ENCODE assay signal across 19 cellular contexts in genomic region chr13:77719128-77719527, GRCh38. TPM values are rescaled to one million over a fixed set of nuclear protein-coding genes. Genes with fewer than 3 reads are reported as not detected.
A peak's percentile ranks its signal among the peaks of the same experiment; 100 is the strongest.
DNase-seq lines count a peak whose midpoint lies in the region; ATAC-seq and TF ChIP-seq lines count a peak whose summit lies in the region.
"Had no signal": no experiment of that assay in that cellular context is flagged by ENCODE, and none has a peak within 500 bp of the region (broad histone marks: within the 10 kb centered on the region; RNA-seq: fewer than 3 reads in every experiment).

No MANE protein-coding gene starts in this region.

- peak overlapping the region; percentile 39 for H3K27ac Mint-ChIP-seq in activated naive CD8-positive, alpha-beta T cell treated with anti-CD3 and anti-CD28 coated beads, Interleukin-2, amount 50 U/mL, for 24 hours
- no peak overlapping the region for H3K27ac Mint-ChIP-seq in activated naive CD8-positive, alpha-beta T cell treated with anti-CD3 and anti-CD28 coated beads for 36 hours
- peak overlapping the region; percentile 32 for H3K27ac Mint-ChIP-seq in T-helper 17 cell
- peak overlapping the region; percentile 21 for H3K27ac Mint-ChIP-seq in stimulated activated naive B cell treated with anti-CD40 and anti-IgM and Interleukin-4, amounts not matched to agents 10 μg/mL and 1 μg/mL and 100 μg/mL, for 72 hours

- DNase-seq in activated naive CD8-positive, alpha-beta T cell treated with anti-CD3 and anti-CD28 coated beads, Interleukin-2, amount 50 U/mL, for 24 hours = no peak
- no peak for DNase-seq in activated naive CD8-positive, alpha-beta T cell treated with anti-CD3 and anti-CD28 coated beads for 36 hours
- peak; percentile 30 for DNase-seq in GM20000 (ENCODE audit: low spot score)
- no peak for DNase-seq in T-helper 17 cell
- DNase-seq in stimulated activated naive B cell treated with anti-CD40 and anti-IgM and Interleukin-4, amounts not matched to agents 10 μg/mL and 1 μg/mL and 100 μg/mL, for 72 hours = no peak
- DNase-seq in trophoblast cell = no peak
- DNase-seq in smooth muscle cell (lab: John Stamatoyannopoulos, UW; ENCODE audit: unreplicated experiment) = no peak
- no peak for DNase-seq in DMS79 (lab: John Stamatoyannopoulos, UW)
- DNase-seq: EL; HCEC 1CT; MV-4-11; NCI-H1436; NCI-H2029 treated with DMSO at 0.1 percent for 48 hours; NCI-H2171 treated with DMSO at 0.1 percent for 48 hours; NCI-H446 treated with DMSO at 0.1 percent for 48 hours; NK-92 treated with Interleukin-12 subunit alpha and Interleukin-12 subunit beta, amount 100 ng/mL, for 24 hours; PC-3; SW 1271 had no signal

- no peaks in the 10 kb centered on the region for H3K36me3 ChIP-seq in trophoblast cell (ENCODE audit: control insufficient read depth in 1 of 2, insufficient read depth in 2 of 2, low read length in 2 of 2)
- H3K36me3 ChIP-seq in smooth muscle cell (ENCODE audit: low read depth) = no peaks in the 10 kb centered on the region
- H3K36me3 ChIP-seq: SJSA1 had no signal

- no peak overlapping the region for H2AK5ac ChIP-seq in trophoblast cell (ENCODE audit: low read length)

- no peak overlapping the region for H3K9ac ChIP-seq in trophoblast cell (ENCODE audit: low read length)
- no peak overlapping the region for H3K9ac ChIP-seq in smooth muscle cell (ENCODE audit: low read depth)

- H4K20me1 ChIP-seq in smooth muscle cell (ENCODE audit: low read depth) = no peaks in the 10 kb centered on the region

- H3K4me1 Mint-ChIP-seq in activated naive CD8-positive, alpha-beta T cell treated with anti-CD3 and anti-CD28 coated beads, Interleukin-2, amount 50 U/mL, for 24 hours = peaks cover 36% of the 10 kb centered on the region
- peaks cover 54% of the 10 kb centered on the region for H3K4me1 Mint-ChIP-seq in activated naive CD8-positive, alpha-beta T cell treated with anti-CD3 and anti-CD28 coated beads for 36 hours
- H3K4me1 Mint-ChIP-seq in T-helper 17 cell = peaks cover 23% of the 10 kb centered on the region
- peaks cover 23 to 54% of the 10 kb centered on the region in 2 donors for H3K4me1 Mint-ChIP-seq in stimulated activated naive B cell treated with anti-CD40 and anti-IgM and Interleukin-4, amounts not matched to agents 10 μg/mL and 1 μg/mL and 100 μg/mL, for 72 hours

- no peaks in the 10 kb centered on the region for H3K27me3 ChIP-seq in trophoblast cell (ENCODE audit: insufficient read depth, low read length)
- no peaks in the 10 kb centered on the region for H3K27me3 ChIP-seq in smooth muscle cell (ENCODE audit: low read depth)
- H3K27me3 ChIP-seq: SJSA1 had no signal

- no peak overlapping the region for H2BK12ac ChIP-seq in trophoblast cell (ENCODE audit: low read length)

- H3K18ac ChIP-seq in trophoblast cell (ENCODE audit: low read length) = no peak overlapping the region

- H3K36me3 Mint-ChIP-seq in activated naive CD8-positive, alpha-beta T cell treated with anti-CD3 and anti-CD28 coated beads, Interleukin-2, amount 50 U/mL, for 24 hours (ENCODE audit: low read depth) = peaks cover 41% of the 10 kb centered on the region
- peaks cover 53% of the 10 kb centered on the region for H3K36me3 Mint-ChIP-seq in activated naive CD8-positive, alpha-beta T cell treated with anti-CD3 and anti-CD28 coated beads for 36 hours
- peaks cover 2% of the 10 kb centered on the region for H3K36me3 Mint-ChIP-seq in T-helper 17 cell (ENCODE audit: low read depth)
- peaks cover 20 to 30% of the 10 kb centered on the region in 2 donors for H3K36me3 Mint-ChIP-seq in stimulated activated naive B cell treated with anti-CD40 and anti-IgM and Interleukin-4, amounts not matched to agents 10 μg/mL and 1 μg/mL and 100 μg/mL, for 72 hours

- no peak for TF ChIP-seq CTCF in GM20000 (IDR thresholded peaks at IDR 0.05; ENCODE audit: extremely low read depth, missing control alignments)
- TF ChIP-seq CTCF in smooth muscle cell (IDR thresholded peaks at IDR 0.05; ENCODE audit: borderline replicate concordance, insufficient read depth, poor library complexity, severe bottlenecking) = no peak

- H3K23ac ChIP-seq in trophoblast cell (ENCODE audit: low read length) = no peak overlapping the region

- no peaks in the 10 kb centered on the region for H3K79me1 ChIP-seq in trophoblast cell (ENCODE audit: low read length)

- ATAC-seq in activated naive CD8-positive, alpha-beta T cell treated with anti-CD3 and anti-CD28 coated beads, Interleukin-2, amount 50 U/mL, for 24 hours = no peak
- no peak for ATAC-seq in T-helper 17 cell
- peak; percentile 42 to 66 for ATAC-seq in stimulated activated naive B cell treated with anti-CD40 and anti-IgM and Interleukin-4, amounts not matched to agents 10 μg/mL and 1 μg/mL and 100 μg/mL, for 72 hours (replicated peaks)
- ATAC-seq: PC-3 had no signal

- H3K4me2 ChIP-seq in trophoblast cell (ENCODE audit: low read length) = no peak overlapping the region
- no peak overlapping the region for H3K4me2 ChIP-seq in smooth muscle cell

- no peak overlapping the region for H4K91ac ChIP-seq in trophoblast cell (ENCODE audit: low read depth, low read length)

- H2AFZ ChIP-seq in trophoblast cell (ENCODE audit: insufficient read depth, low read length, poor library complexity) = no peak overlapping the region
- H2AFZ ChIP-seq in smooth muscle cell (ENCODE audit: low read depth) = no peak overlapping the region

- H3K4me3 ChIP-seq in trophoblast cell (ENCODE audit: low read depth, low read length) = no peak overlapping the region
- no peak overlapping the region for H3K4me3 ChIP-seq in smooth muscle cell
- H3K4me3 ChIP-seq: SJSA1 had no signal

- no peak overlapping the region for H3K4ac ChIP-seq in trophoblast cell (ENCODE audit: low read depth, low read length)

- no peaks in the 10 kb centered on the region for H3K9me3 Mint-ChIP-seq in activated naive CD8-positive, alpha-beta T cell treated with anti-CD3 and anti-CD28 coated beads, Interleukin-2, amount 50 U/mL, for 24 hours
- H3K9me3 Mint-ChIP-seq in activated naive CD8-positive, alpha-beta T cell treated with anti-CD3 and anti-CD28 coated beads for 36 hours = peaks cover 2% of the 10 kb centered on the region
- no peaks in the 10 kb centered on the region for H3K9me3 Mint-ChIP-seq in stimulated activated naive B cell treated with anti-CD40 and anti-IgM and Interleukin-4, amounts not matched to agents 10 μg/mL and 1 μg/mL and 100 μg/mL, for 72 hours

- no peaks in the 10 kb centered on the region for H3K79me2 ChIP-seq in trophoblast cell (ENCODE audit: control insufficient read depth, insufficient read depth, low read length, poor library complexity)
- H3K79me2 ChIP-seq in smooth muscle cell (ENCODE audit: low read depth) = no peaks in the 10 kb centered on the region

- H3K4me1 ChIP-seq in trophoblast cell (ENCODE audit: control insufficient read depth in 1 of 2, insufficient read depth in 2 of 2, low read length in 2 of 2) = no peaks in the 10 kb centered on the region
- H3K4me1 ChIP-seq in smooth muscle cell (ENCODE audit: low read depth) = no peaks in the 10 kb centered on the region
- H3K4me1 ChIP-seq: SJSA1 had no signal

- no peaks in the 10 kb centered on the region for H3F3A ChIP-seq in smooth muscle cell (ENCODE audit: low read depth)

- H3K9me3 ChIP-seq in T-helper 17 cell (ENCODE audit: control insufficient read depth, low read length, poor library complexity, severe bottlenecking) (no peaks in the 10 kb centered on the region), trophoblast cell (ENCODE audit: insufficient read depth, low read depth, low read length) (no peaks in the 10 kb centered on the region), smooth muscle cell (replicated peaks; ENCODE audit: low read depth) (no peaks in the 10 kb centered on the region)
- H3K9me3 ChIP-seq: SJSA1 had no signal

- no peaks in the 10 kb centered on the region for H3K27me3 Mint-ChIP-seq in activated naive CD8-positive, alpha-beta T cell treated with anti-CD3 and anti-CD28 coated beads, Interleukin-2, amount 50 U/mL, for 24 hours
- H3K27me3 Mint-ChIP-seq in activated naive CD8-positive, alpha-beta T cell treated with anti-CD3 and anti-CD28 coated beads for 36 hours = no peaks in the 10 kb centered on the region
- H3K27me3 Mint-ChIP-seq in T-helper 17 cell = no peaks in the 10 kb centered on the region
- no peaks in the 10 kb centered on the region for H3K27me3 Mint-ChIP-seq in stimulated activated naive B cell treated with anti-CD40 and anti-IgM and Interleukin-4, amounts not matched to agents 10 μg/mL and 1 μg/mL and 100 μg/mL, for 72 hours

- H3K4me3 Mint-ChIP-seq in activated naive CD8-positive, alpha-beta T cell treated with anti-CD3 and anti-CD28 coated beads, Interleukin-2, amount 50 U/mL, for 24 hours = no peak overlapping the region
- H3K4me3 Mint-ChIP-seq in activated naive CD8-positive, alpha-beta T cell treated with anti-CD3 and anti-CD28 coated beads for 36 hours = no peak overlapping the region
- no peak overlapping the region for H3K4me3 Mint-ChIP-seq in T-helper 17 cell
- no peak overlapping the region for H3K4me3 Mint-ChIP-seq in stimulated activated naive B cell treated with anti-CD40 and anti-IgM and Interleukin-4, amounts not matched to agents 10 μg/mL and 1 μg/mL and 100 μg/mL, for 72 hours

- no peak overlapping the region for H4K8ac ChIP-seq in trophoblast cell (ENCODE audit: low read depth, low read length)

- H2BK120ac ChIP-seq in trophoblast cell (ENCODE audit: insufficient read depth, low read length, poor library complexity) = no peak overlapping the region

- H3K27ac ChIP-seq in trophoblast cell (ENCODE audit: low read depth, low read length) = no peak overlapping the region
- H3K27ac ChIP-seq in smooth muscle cell (ENCODE audit: low read depth) = no peak overlapping the region
- H3K27ac ChIP-seq: SJSA1 had no signal

- no peak overlapping the region for H2BK5ac ChIP-seq in trophoblast cell (ENCODE audit: low read depth, low read length, poor library complexity)

- H4K12ac ChIP-seq in trophoblast cell (ENCODE audit: low read depth, low read length) = no peak overlapping the region

- H3K14ac ChIP-seq in trophoblast cell (ENCODE audit: low read length) = no peak overlapping the region

RNA-seq across cellular contexts. Expression of gene SLAIN1, which starts 21.6 kb away (rescaled TPM):
- total RNA-seq in activated naive CD8-positive, alpha-beta T cell treated with anti-CD3 and anti-CD28 coated beads for 36 hours = 10 to 100 TPM; 29.3 to 31.3 TPM
- total RNA-seq in T-helper 17 cell = 10 to 100 TPM; 25.4 to 39.0 TPM
- polyA plus RNA-seq in trophoblast cell (2013) = 2.9 and 3.4 TPM in 2 replicates
- 0.18 and 0.81 TPM in 2 replicates for total RNA-seq in smooth muscle cell
- 1.3 TPM in 1 of 2 replicates, not detected in the other for polyA plus RNA-seq in smooth muscle cell
- total RNA-seq: SJSA1 had no signal

Comparison
In these comparisons a context has a peak if more than half of its experiments do, and no peak if none do; other contexts are left out.
1. ATAC-seq: peak in stimulated activated naive B cell treated with anti-CD40 and anti-IgM and Interleukin-4, amounts not matched to agents 10 μg/mL and 1 μg/mL and 100 μg/mL, for 72 hours (2 of 2); none in activated naive CD8-positive, alpha-beta T cell treated with anti-CD3 and anti-CD28 coated beads, Interleukin-2, amount 50 U/mL, for 24 hours (single experiment) and T-helper 17 cell (single experiment).
2. RNA of gene SLAIN1, which starts 21.6 kb away (total RNA-seq): 25.4 to 39.0 TPM in T-helper 17 cell and 29.3 to 31.3 TPM in activated naive CD8-positive, alpha-beta T cell treated with anti-CD3 and anti-CD28 coated beads for 36 hours; 0.18 to 0.81 TPM in smooth muscle cell; every median in the first group is over 10 times any median in the second.